31 cellular contexts compared by ENCODE assay signal in the genomic region with DNA sequence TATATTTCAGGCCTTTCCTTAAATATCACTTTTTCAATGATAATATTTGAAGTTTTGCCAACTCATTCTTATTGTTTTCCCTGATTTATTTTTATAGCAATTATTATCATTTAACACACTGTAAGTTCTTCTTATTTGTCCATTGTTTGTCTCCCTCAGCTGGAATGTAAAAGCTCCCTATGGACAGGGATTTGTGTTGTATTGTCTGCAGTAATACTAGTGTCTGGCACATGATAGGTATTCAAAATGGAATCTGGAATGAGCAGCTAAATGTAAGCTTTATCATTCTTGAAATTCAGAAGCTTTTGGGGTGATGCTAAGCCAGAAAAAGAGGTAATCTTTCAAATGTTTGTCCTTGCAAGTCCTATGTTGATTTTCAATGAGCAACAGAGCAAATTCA.
"Had no signal": no experiment of that assay in that cellular context is flagged by ENCODE, and none has a peak within 500 bp of the region (broad histone marks: within the 10 kb centered on the region; RNA-seq: fewer than 3 reads in every experiment).

No MANE protein-coding gene starts in this region.

- H3K4me2 ChIP-seq: KMS-11, PC-9, SK-N-SH had no signal

- H3K9ac ChIP-seq: KMS-11, SK-N-SH had no signal

- H3K4me1 ChIP-seq: SJSA1 had no signal

- H2AFZ ChIP-seq: PC-9 had no signal

- DNase-seq: Karpas-422, KBM-7, MM.1S, NCI-H1048, NCI-H1092 treated with DMSO at 0.1 percent for 48 hours, NCI-H1105 treated with DMSO at 0.1 percent for 48 hours, NCI-H1417, NCI-H1436, NCI-H146, NCI-H1694, NCI-H187 treated with DMSO at 0.1 percent for 48 hours, NCI-H2029, NCI-H2081, NCI-H2171 treated with DMSO at 0.1 percent for 48 hours, NCI-H2227 treated with DMSO at 0.1 percent for 48 hours, NCI-H345, NCI-H446, NCI-H510A treated with DMSO at 0.1 percent for 48 hours, NCI-H524 treated with DMSO at 0.1 percent for 48 hours, NCI-H526 treated with DMSO at 0.1 percent for 48 hours, NCI-H748 treated with DMSO at 0.1 percent for 48 hours, PC-9, Right ventricle myocardium superior, SHP77 treated with DMSO at 0.1 percent for 48 hours, SK-N-SH, SW 1271, T-helper 1 cell had no signal

- H3K27ac ChIP-seq: KMS-11, PC-9, SJSA1 had no signal

- H3K9me3 ChIP-seq: SJSA1, SK-N-SH had no signal

- H3K36me3 ChIP-seq: SJSA1 had no signal

- H3K4me3 ChIP-seq: PC-9, SJSA1 had no signal

- FAIRE-seq: RCC 7860 had no signal

- H3K27me3 ChIP-seq: SJSA1 had no signal

- ATAC-seq: Panc1 had no signal
